In genomic region chr18:75112486-75113096, GRCh38 we compare ENCODE assay signal across 23 cellular contexts.
"Had no signal": no experiment of that assay in that cellular context is flagged by ENCODE, and none has a peak within 500 bp of the region (broad histone marks: within the 10 kb centered on the region; RNA-seq: fewer than 3 reads in every experiment).

No MANE protein-coding gene starts in this region.

- ATAC-seq: esophagus mucosa; gastrocnemius medialis; left lobe of liver; natural killer cell; pancreas; stimulated activated memory B cell treated with anti-CD40 and anti-IgM and Interleukin-4, amounts not matched to agents 10 μg/mL and 1 μg/mL and 100 μg/mL, for 72 hours; stimulated activated naive CD8-positive, alpha-beta T cell treated with anti-CD3 and anti-CD28 coated beads, Interleukin-15, Interleukin-2, amounts not matched to agents 100 U/mL and 50 U/mL, for 24 hours had no signal

- H3K4me3 ChIP-seq: colonic mucosa, gastrocnemius medialis, lung, pancreas, right atrium auricular region, skin epidermis, spleen, testis, tibial artery had no signal

- H3K4me1 ChIP-seq: colonic mucosa, gastrocnemius medialis, pancreas, right atrium auricular region, spleen, testis, tibial artery had no signal

- H3K36me3 Mint-ChIP-seq: natural killer cell; stimulated activated memory B cell treated with anti-CD40 and anti-IgM and Interleukin-4, amounts not matched to agents 10 μg/mL and 1 μg/mL and 100 μg/mL, for 72 hours; type B pancreatic cell had no signal

- H3K36me3 ChIP-seq: colonic mucosa, gastrocnemius medialis, pancreas, right atrium auricular region, spleen, tibial artery had no signal

- H3K9me3 ChIP-seq: colonic mucosa, gastrocnemius medialis, pancreas, right atrium auricular region, spleen, testis, tibial artery had no signal

- H3K27ac Mint-ChIP-seq: natural killer cell; progenitor cell of endocrine pancreas; stimulated activated memory B cell treated with anti-CD40 and anti-IgM and Interleukin-4, amounts not matched to agents 10 μg/mL and 1 μg/mL and 100 μg/mL, for 72 hours; type B pancreatic cell had no signal

- H3K9me3 Mint-ChIP-seq: central memory CD8-positive, alpha-beta T cell; natural killer cell had no signal

- H3K27ac ChIP-seq: colonic mucosa, epithelial cell of prostate, gastrocnemius medialis, pancreas, right atrium auricular region, skin epidermis, spleen, testis, tibial artery had no signal

- DNase-seq: colonic mucosa; dermis blood vessel endothelial cell; gastrocnemius medialis; kidney; natural killer cell; occipital lobe; spleen; stimulated activated CD4-positive, alpha-beta T cell treated with anti-CD3 and anti-CD28 coated beads, Interleukin-4, amount 100 ng/mL, for 4 hours; stimulated activated naive CD8-positive, alpha-beta T cell treated with anti-CD3 and anti-CD28 coated beads, Interleukin-15, Interleukin-2, amounts not matched to agents 100 U/mL and 50 U/mL, for 24 hours; substantia nigra; testis; tibial artery had no signal

- H3K4me3 Mint-ChIP-seq: central memory CD8-positive, alpha-beta T cell; natural killer cell; stimulated activated memory B cell treated with anti-CD40 and anti-IgM and Interleukin-4, amounts not matched to agents 10 μg/mL and 1 μg/mL and 100 μg/mL, for 72 hours; type B pancreatic cell had no signal

- H3K27me3 ChIP-seq: colonic mucosa, gastrocnemius medialis, pancreas, right atrium auricular region, testis had no signal

- H3K4me1 Mint-ChIP-seq: central memory CD8-positive, alpha-beta T cell; stimulated activated memory B cell treated with anti-CD40 and anti-IgM and Interleukin-4, amounts not matched to agents 10 μg/mL and 1 μg/mL and 100 μg/mL, for 72 hours had no signal
